12 cellular contexts compared by ENCODE assay signal in genomic region chr1:177561436-177561835, GRCh38.
"Had no signal": no experiment of that assay in that cellular context is flagged by ENCODE, and none has a peak within 500 bp of the region (broad histone marks: within the 10 kb centered on the region; RNA-seq: fewer than 3 reads in every experiment).

No MANE protein-coding gene starts in this region.

- H3K4me3 Mint-ChIP-seq: activated CD4-positive, alpha-beta memory T cell treated with anti-CD3 and anti-CD28 coated beads for 36 hours; activated T-cell treated with anti-CD3 and anti-CD28 coated beads, Interleukin-2, amount 50 U/mL, for 72 hours; naive thymus-derived CD4-positive, alpha-beta T cell had no signal

- H3K27ac Mint-ChIP-seq: activated CD4-positive, alpha-beta memory T cell treated with anti-CD3 and anti-CD28 coated beads for 36 hours; activated T-cell treated with anti-CD3 and anti-CD28 coated beads, Interleukin-2, amount 50 U/mL, for 72 hours; naive thymus-derived CD4-positive, alpha-beta T cell had no signal

- ATAC-seq: activated T-cell treated with anti-CD3 and anti-CD28 coated beads, Interleukin-2, amount 50 U/mL, for 72 hours; left colon; naive thymus-derived CD4-positive, alpha-beta T cell had no signal

- H3K4me3 ChIP-seq: ascending aorta, esophagus muscularis mucosa, lung, stomach had no signal

- H3K4me1 Mint-ChIP-seq: naive thymus-derived CD4-positive, alpha-beta T cell had no signal

- H3K27me3 ChIP-seq: ascending aorta, esophagus muscularis mucosa, stomach had no signal

- H3K27me3 Mint-ChIP-seq: activated CD4-positive, alpha-beta memory T cell treated with anti-CD3 and anti-CD28 coated beads for 36 hours; naive thymus-derived CD4-positive, alpha-beta T cell had no signal

- H3K36me3 Mint-ChIP-seq: activated CD4-positive, alpha-beta memory T cell treated with anti-CD3 and anti-CD28 coated beads for 36 hours had no signal

- DNase-seq: activated CD4-positive, alpha-beta memory T cell treated with anti-CD3 and anti-CD28 coated beads for 36 hours; activated CD4-positive, CD25-positive, alpha-beta regulatory T cell treated with anti-CD3 and anti-CD28 coated beads, Interleukin-2, amount 50 U/mL, for 72 hours; activated gamma-delta T cell treated with Interleukin-2 at 50 U/mL for 16 hours; activated T-cell treated with anti-CD3 and anti-CD28 coated beads, Interleukin-2, amount 50 U/mL, for 72 hours; glutamatergic neuron; left colon; naive thymus-derived CD4-positive, alpha-beta T cell; stimulated activated CD4-positive, alpha-beta T cell treated with anti-CD3 and anti-CD28 coated beads, Interleukin-4, amount 100 ng/mL, for 24 hours; stomach had no signal

- H3K36me3 ChIP-seq: ascending aorta, esophagus muscularis mucosa, stomach had no signal
